In the genomic region with DNA sequence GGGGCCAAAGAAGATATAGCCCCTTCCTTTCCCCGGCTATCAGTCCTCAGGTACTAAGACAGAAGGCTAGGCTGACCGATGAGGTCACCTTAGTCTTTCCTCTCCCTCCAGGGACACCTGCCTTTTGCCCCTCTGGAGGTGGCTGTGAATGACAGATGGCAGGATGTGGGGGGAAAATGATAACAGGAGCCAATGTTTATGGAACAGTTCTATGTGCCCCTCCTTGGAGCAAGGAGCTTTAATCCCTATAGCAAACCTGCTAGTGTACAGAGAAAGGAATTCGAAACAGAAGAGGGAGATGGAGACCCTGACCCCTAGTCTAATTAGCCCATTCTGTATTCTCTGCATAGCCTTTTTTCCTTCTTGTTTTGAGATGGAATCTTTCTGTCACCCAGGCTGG, we compare ENCODE assay signal across 1 cellular context.
TF ChIP-seq lines count a peak whose summit lies in the region.

No MANE protein-coding gene starts in this region.

TF ChIP-seq in HepG2, 621 proteins besides CTCF, POLR2A, EP300 and RAD21 (continues in another document):
- no peak for TF ChIP-seq ZNF317 (CRISPR knock-in tag; IDR thresholded peaks at IDR 0.05)
- no peak for TF ChIP-seq HDAC6 (IDR thresholded peaks at IDR 0.05; ENCODE audit: low read depth, low read length)
- TF ChIP-seq SMARCC2 (IDR thresholded peaks at IDR 0.05) = no peak
- TF ChIP-seq, protein P1, sequence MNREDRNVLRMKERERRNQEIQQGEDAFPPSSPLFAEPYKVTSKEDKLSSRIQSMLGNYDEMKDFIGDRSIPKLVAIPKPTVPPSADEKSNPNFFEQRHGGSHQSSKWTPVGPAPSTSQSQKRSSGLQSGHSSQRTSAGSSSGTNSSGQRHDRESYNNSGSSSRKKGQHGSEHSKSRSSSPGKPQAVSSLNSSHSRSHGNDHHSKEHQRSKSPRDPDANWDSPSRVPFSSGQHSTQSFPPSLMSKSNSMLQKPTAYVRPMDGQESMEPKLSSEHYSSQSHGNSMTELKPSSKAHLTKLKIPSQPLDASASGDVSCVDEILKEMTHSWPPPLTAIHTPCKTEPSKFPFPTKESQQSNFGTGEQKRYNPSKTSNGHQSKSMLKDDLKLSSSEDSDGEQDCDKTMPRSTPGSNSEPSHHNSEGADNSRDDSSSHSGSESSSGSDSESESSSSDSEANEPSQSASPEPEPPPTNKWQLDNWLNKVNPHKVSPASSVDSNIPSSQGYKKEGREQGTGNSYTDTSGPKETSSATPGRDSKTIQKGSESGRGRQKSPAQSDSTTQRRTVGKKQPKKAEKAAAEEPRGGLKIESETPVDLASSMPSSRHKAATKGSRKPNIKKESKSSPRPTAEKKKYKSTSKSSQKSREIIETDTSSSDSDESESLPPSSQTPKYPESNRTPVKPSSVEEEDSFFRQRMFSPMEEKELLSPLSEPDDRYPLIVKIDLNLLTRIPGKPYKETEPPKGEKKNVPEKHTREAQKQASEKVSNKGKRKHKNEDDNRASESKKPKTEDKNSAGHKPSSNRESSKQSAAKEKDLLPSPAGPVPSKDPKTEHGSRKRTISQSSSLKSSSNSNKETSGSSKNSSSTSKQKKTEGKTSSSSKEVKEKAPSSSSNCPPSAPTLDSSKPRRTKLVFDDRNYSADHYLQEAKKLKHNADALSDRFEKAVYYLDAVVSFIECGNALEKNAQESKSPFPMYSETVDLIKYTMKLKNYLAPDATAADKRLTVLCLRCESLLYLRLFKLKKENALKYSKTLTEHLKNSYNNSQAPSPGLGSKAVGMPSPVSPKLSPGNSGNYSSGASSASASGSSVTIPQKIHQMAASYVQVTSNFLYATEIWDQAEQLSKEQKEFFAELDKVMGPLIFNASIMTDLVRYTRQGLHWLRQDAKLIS (CRISPR knock-in tag; IDR thresholded peaks at IDR 0.05) = no peak
- TF ChIP-seq TBX2 (CRISPR knock-in tag; IDR thresholded peaks at IDR 0.05; ENCODE audit: borderline replicate concordance) = peak; percentile 45; the same call in 1 of the 2 replicates
- TF ChIP-seq, protein P2, sequence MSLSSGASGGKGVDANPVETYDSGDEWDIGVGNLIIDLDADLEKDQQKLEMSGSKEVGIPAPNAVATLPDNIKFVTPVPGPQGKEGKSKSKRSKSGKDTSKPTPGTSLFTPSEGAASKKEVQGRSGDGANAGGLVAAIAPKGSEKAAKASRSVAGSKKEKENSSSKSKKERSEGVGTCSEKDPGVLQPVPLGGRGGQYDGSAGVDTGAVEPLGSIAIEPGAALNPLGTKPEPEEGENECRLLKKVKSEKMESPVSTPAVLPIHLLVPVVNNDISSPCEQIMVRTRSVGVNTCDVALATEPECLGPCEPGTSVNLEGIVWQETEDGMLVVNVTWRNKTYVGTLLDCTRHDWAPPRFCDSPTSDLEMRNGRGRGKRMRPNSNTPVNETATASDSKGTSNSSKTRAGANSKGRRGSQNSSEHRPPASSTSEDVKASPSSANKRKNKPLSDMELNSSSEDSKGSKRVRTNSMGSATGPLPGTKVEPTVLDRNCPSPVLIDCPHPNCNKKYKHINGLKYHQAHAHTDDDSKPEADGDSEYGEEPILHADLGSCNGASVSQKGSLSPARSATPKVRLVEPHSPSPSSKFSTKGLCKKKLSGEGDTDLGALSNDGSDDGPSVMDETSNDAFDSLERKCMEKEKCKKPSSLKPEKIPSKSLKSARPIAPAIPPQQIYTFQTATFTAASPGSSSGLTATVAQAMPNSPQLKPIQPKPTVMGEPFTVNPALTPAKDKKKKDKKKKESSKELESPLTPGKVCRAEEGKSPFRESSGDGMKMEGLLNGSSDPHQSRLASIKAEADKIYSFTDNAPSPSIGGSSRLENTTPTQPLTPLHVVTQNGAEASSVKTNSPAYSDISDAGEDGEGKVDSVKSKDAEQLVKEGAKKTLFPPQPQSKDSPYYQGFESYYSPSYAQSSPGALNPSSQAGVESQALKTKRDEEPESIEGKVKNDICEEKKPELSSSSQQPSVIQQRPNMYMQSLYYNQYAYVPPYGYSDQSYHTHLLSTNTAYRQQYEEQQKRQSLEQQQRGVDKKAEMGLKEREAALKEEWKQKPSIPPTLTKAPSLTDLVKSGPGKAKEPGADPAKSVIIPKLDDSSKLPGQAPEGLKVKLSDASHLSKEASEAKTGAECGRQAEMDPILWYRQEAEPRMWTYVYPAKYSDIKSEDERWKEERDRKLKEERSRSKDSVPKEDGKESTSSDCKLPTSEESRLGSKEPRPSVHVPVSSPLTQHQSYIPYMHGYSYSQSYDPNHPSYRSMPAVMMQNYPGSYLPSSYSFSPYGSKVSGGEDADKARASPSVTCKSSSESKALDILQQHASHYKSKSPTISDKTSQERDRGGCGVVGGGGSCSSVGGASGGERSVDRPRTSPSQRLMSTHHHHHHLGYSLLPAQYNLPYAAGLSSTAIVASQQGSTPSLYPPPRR (CRISPR knock-in tag; IDR thresholded peaks at IDR 0.05; ENCODE audit: borderline replicate concordance) = peak; percentile 44; the same call in 1 of the 2 replicates
- 0 out of 2 replicates have a peak, but pooled peaks have one; percentile 23 for TF ChIP-seq NR2F6 (IDR thresholded peaks at IDR 0.05)
- no peak; the same call in none of the 2 replicates for TF ChIP-seq NR2F6 (CRISPR knock-in tag; IDR thresholded peaks at IDR 0.05)
- TF ChIP-seq SMAD1 (CRISPR knock-in tag; IDR thresholded peaks at IDR 0.05; ENCODE audit: borderline replicate concordance, low read depth) = no peak
- TF ChIP-seq STAT5B (CRISPR knock-in tag; IDR thresholded peaks at IDR 0.05) = no peak
- TF ChIP-seq GZF1 (CRISPR knock-in tag; IDR thresholded peaks at IDR 0.05) = no peak
- TF ChIP-seq SAP130 (CRISPR knock-in tag; IDR thresholded peaks at IDR 0.05; ENCODE audit: low read depth) = peak; percentile 17; the same call in 1 of the 2 replicates
- TF ChIP-seq, protein P3, sequence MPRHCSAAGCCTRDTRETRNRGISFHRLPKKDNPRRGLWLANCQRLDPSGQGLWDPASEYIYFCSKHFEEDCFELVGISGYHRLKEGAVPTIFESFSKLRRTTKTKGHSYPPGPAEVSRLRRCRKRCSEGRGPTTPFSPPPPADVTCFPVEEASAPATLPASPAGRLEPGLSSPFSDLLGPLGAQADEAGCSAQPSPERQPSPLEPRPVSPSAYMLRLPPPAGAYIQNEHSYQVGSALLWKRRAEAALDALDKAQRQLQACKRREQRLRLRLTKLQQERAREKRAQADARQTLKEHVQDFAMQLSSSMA (CRISPR knock-in tag; IDR thresholded peaks at IDR 0.05) = no peak
- TF ChIP-seq ZNF850 (CRISPR knock-in tag; conservative IDR thresholded peaks at IDR 0.05) = no peak
- TF ChIP-seq, protein P4, sequence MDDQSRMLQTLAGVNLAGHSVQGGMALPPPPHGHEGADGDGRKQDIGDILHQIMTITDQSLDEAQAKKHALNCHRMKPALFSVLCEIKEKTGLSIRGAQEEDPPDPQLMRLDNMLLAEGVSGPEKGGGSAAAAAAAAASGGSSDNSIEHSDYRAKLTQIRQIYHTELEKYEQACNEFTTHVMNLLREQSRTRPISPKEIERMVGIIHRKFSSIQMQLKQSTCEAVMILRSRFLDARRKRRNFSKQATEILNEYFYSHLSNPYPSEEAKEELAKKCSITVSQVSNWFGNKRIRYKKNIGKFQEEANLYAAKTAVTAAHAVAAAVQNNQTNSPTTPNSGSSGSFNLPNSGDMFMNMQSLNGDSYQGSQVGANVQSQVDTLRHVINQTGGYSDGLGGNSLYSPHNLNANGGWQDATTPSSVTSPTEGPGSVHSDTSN (CRISPR knock-in tag; IDR thresholded peaks at IDR 0.05; ENCODE audit: borderline replicate concordance) = no peak
- peak; percentile 76 for TF ChIP-seq MEIS2 (CRISPR knock-in tag; IDR thresholded peaks at IDR 0.05)
- no peak for TF ChIP-seq ADNP (CRISPR knock-in tag; IDR thresholded peaks at IDR 0.05)
- TF ChIP-seq ZNF788 (CRISPR knock-in tag; IDR thresholded peaks at IDR 0.05; ENCODE audit: borderline replicate concordance) = no peak
- TF ChIP-seq MLLT10 (CRISPR knock-in tag; IDR thresholded peaks at IDR 0.05) = no peak
- TF ChIP-seq, protein P5, sequence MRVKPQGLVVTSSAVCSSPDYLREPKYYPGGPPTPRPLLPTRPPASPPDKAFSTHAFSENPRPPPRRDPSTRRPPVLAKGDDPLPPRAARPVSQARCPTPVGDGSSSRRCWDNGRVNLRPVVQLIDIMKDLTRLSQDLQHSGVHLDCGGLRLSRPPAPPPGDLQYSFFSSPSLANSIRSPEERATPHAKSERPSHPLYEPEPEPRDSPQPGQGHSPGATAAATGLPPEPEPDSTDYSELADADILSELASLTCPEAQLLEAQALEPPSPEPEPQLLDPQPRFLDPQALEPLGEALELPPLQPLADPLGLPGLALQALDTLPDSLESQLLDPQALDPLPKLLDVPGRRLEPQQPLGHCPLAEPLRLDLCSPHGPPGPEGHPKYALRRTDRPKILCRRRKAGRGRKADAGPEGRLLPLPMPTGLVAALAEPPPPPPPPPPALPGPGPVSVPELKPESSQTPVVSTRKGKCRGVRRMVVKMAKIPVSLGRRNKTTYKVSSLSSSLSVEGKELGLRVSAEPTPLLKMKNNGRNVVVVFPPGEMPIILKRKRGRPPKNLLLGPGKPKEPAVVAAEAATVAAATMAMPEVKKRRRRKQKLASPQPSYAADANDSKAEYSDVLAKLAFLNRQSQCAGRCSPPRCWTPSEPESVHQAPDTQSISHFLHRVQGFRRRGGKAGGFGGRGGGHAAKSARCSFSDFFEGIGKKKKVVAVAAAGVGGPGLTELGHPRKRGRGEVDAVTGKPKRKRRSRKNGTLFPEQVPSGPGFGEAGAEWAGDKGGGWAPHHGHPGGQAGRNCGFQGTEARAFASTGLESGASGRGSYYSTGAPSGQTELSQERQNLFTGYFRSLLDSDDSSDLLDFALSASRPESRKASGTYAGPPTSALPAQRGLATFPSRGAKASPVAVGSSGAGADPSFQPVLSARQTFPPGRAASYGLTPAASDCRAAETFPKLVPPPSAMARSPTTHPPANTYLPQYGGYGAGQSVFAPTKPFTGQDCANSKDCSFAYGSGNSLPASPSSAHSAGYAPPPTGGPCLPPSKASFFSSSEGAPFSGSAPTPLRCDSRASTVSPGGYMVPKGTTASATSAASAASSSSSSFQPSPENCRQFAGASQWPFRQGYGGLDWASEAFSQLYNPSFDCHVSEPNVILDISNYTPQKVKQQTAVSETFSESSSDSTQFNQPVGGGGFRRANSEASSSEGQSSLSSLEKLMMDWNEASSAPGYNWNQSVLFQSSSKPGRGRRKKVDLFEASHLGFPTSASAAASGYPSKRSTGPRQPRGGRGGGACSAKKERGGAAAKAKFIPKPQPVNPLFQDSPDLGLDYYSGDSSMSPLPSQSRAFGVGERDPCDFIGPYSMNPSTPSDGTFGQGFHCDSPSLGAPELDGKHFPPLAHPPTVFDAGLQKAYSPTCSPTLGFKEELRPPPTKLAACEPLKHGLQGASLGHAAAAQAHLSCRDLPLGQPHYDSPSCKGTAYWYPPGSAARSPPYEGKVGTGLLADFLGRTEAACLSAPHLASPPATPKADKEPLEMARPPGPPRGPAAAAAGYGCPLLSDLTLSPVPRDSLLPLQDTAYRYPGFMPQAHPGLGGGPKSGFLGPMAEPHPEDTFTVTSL (CRISPR knock-in tag; IDR thresholded peaks at IDR 0.05; ENCODE audit: borderline replicate concordance) = no peak
- TF ChIP-seq ZNF12 (CRISPR knock-in tag; IDR thresholded peaks at IDR 0.05) = no peak
- TF ChIP-seq GPN1 (CRISPR knock-in tag; IDR thresholded peaks at IDR 0.05; ENCODE audit: borderline replicate concordance) = no peak
- TF ChIP-seq, protein P6, sequence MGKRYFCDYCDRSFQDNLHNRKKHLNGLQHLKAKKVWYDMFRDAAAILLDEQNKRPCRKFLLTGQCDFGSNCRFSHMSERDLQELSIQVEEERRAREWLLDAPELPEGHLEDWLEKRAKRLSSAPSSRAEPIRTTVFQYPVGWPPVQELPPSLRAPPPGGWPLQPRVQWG (CRISPR knock-in tag; IDR thresholded peaks at IDR 0.05; ENCODE audit: borderline replicate concordance, low read depth) = no peak
- no peak for TF ChIP-seq ATM (IDR thresholded peaks at IDR 0.05; ENCODE audit: borderline replicate concordance)
- TF ChIP-seq SIN3B (IDR thresholded peaks at IDR 0.05; ENCODE audit: low read length) = no peak
- no peak for TF ChIP-seq KMT2B (CRISPR knock-in tag; IDR thresholded peaks at IDR 0.05)
- no peak for TF ChIP-seq JARID2 (CRISPR knock-in tag; IDR thresholded peaks at IDR 0.05; ENCODE audit: insufficient replicate concordance)
- 0 out of 2 replicates have a peak, but pooled peaks have one; percentile 9 for TF ChIP-seq POGZ (CRISPR knock-in tag; IDR thresholded peaks at IDR 0.05)
- TF ChIP-seq IRF2 (CRISPR knock-in tag; IDR thresholded peaks at IDR 0.05) = no peak
- TF ChIP-seq ZNF883 (CRISPR knock-in tag; IDR thresholded peaks at IDR 0.05; ENCODE audit: not compliant biosample characterization) = no peak
- TF ChIP-seq HDAC1 (CRISPR knock-in tag; IDR thresholded peaks at IDR 0.05) = 0 out of 2 replicates have a peak, but pooled peaks have one; percentile 30
- TF ChIP-seq ZNF619 (CRISPR knock-in tag; IDR thresholded peaks at IDR 0.05) = peak; percentile 83
- TF ChIP-seq, protein P7, sequence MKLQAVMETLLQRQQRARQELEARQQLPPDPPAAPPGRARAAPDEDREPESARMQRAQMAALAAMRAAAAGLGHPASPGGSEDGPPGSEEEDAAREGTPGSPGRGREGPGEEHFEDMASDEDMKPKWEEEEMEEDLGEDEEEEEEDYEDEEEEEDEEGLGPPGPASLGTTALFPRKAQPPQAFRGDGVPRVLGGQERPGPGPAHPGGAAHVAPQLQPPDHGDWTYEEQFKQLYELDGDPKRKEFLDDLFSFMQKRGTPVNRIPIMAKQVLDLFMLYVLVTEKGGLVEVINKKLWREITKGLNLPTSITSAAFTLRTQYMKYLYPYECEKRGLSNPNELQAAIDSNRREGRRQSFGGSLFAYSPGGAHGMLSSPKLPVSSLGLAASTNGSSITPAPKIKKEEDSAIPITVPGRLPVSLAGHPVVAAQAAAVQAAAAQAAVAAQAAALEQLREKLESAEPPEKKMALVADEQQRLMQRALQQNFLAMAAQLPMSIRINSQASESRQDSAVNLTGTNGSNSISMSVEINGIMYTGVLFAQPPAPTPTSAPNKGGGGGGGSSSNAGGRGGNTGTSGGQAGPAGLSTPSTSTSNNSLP (IDR thresholded peaks at IDR 0.05; ENCODE audit: low read depth, low read length) = no peak
- TF ChIP-seq SOX6 (IDR thresholded peaks at IDR 0.05) = no peak
- TF ChIP-seq SOX6 (CRISPR knock-in tag; IDR thresholded peaks at IDR 0.05) = peak; percentile 31; the same call in 1 of the 2 replicates
- no peak for TF ChIP-seq CBFB (CRISPR knock-in tag; IDR thresholded peaks at IDR 0.05)
- 0 out of 2 replicates have a peak, but pooled peaks have one; percentile 10 for TF ChIP-seq ATF7 (IDR thresholded peaks at IDR 0.05)
- TF ChIP-seq ATF7 (CRISPR knock-in tag; IDR thresholded peaks at IDR 0.05) = no peak
- no peak for TF ChIP-seq ZIK1 (CRISPR knock-in tag; IDR thresholded peaks at IDR 0.05; ENCODE audit: borderline replicate concordance, low read depth)
- TF ChIP-seq ZNF235 (CRISPR knock-in tag; IDR thresholded peaks at IDR 0.05; ENCODE audit: borderline replicate concordance) = no peak
- TF ChIP-seq, protein P8, sequence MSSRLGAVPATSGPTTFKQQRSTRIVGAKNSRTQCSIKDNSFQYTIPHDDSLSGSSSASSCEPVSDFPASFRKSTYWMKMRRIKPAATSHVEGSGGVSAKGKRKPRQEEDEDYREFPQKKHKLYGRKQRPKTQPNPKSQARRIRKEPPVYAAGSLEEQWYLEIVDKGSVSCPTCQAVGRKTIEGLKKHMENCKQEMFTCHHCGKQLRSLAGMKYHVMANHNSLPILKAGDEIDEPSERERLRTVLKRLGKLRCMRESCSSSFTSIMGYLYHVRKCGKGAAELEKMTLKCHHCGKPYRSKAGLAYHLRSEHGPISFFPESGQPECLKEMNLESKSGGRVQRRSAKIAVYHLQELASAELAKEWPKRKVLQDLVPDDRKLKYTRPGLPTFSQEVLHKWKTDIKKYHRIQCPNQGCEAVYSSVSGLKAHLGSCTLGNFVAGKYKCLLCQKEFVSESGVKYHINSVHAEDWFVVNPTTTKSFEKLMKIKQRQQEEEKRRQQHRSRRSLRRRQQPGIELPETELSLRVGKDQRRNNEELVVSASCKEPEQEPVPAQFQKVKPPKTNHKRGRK (CRISPR knock-in tag; IDR thresholded peaks at IDR 0.05) = no peak
